ENCODE assay signal across 16 cellular contexts in genomic region chr9:127563579-127563978, GRCh38. TPM values are rescaled to one million over a fixed set of nuclear protein-coding genes. Genes with fewer than 3 reads are reported as not detected.
DNase-seq lines count a peak whose midpoint lies in the region; ATAC-seq, FAIRE-seq and TF ChIP-seq lines count a peak whose summit lies in the region.
"Had no signal": no experiment of that assay in that cellular context is flagged by ENCODE, and none has a peak within 500 bp of the region (broad histone marks: within the 10 kb centered on the region; RNA-seq: fewer than 3 reads in every experiment).

No MANE protein-coding gene starts in this region.

- H3K9me3 Mint-ChIP-seq in Caco-2 (ENCODE audit: unreplicated experiment): no peaks in the 10 kb centered on the region
- H3K9me3 Mint-ChIP-seq: activated naive CD8-positive, alpha-beta T cell treated with anti-CD3 and anti-CD28 coated beads, Interleukin-2, amount 50 U/mL, for 24 hours had no signal

- H3K27ac ChIP-seq in RWPE2 (ENCODE audit: poor library complexity, severe bottlenecking): peak overlapping the region; percentile 98
- peak overlapping the region; percentile 80 for H3K27ac ChIP-seq in keratinocyte (ENCODE audit: control insufficient read depth, insufficient read depth, low read length)
- peak overlapping the region; percentile 57 to 99 (median 85) for H3K27ac ChIP-seq in stomach

- peaks cover 14% of the 10 kb centered on the region for H3K4me1 Mint-ChIP-seq in Caco-2 (ENCODE audit: low read depth, unreplicated experiment)

- TF ChIP-seq CTCF in Caco-2 (IDR thresholded peaks at IDR 0.05; ENCODE audit: insufficient read depth in 1 of 2, low read depth in 1 of 2, low read length in 1 of 2, severe bottlenecking in 1 of 2, unreplicated experiment in 1 of 2) (no peak), RWPE2 (IDR thresholded peaks at IDR 0.05; ENCODE audit: poor library complexity, severe bottlenecking) (no peak), keratinocyte (optimal IDR thresholded peaks at IDR 0.05 in 1 of 3, IDR thresholded peaks at IDR 0.05 in 1 of 3, conservative IDR thresholded peaks at IDR 0.05 in 1 of 3; ENCODE audit: extremely low read depth in 1 of 3, insufficient read depth in 2 of 3, low read length in 3 of 3) (no peak), stomach (IDR thresholded peaks at IDR 0.05) (no peak)

- no peaks in the 10 kb centered on the region for H3K9me1 ChIP-seq in keratinocyte (ENCODE audit: control insufficient read depth, extremely low read depth, insufficient read depth, low read length)

- intact Hi-C loops in Caco-2 (cut with micrococcal nuclease; ENCODE audit: unreplicated experiment) (no loop called here), stomach (cut with DNase I; ENCODE audit: low total_unique reads) (no loop called here)

- ATAC-seq in RWPE2 (ENCODE audit: low read depth) (no peak), HG02763 (IDR thresholded peaks at IDR 0.05; ENCODE audit: unreplicated experiment) (no peak)
- ATAC-seq: activated naive CD8-positive, alpha-beta T cell treated with anti-CD3 and anti-CD28 coated beads, Interleukin-2, amount 50 U/mL, for 24 hours had no signal

- H4K20me1 ChIP-seq in keratinocyte (ENCODE audit: control insufficient read depth, extremely low read depth, insufficient read depth, low read length): peaks cover 12% of the 10 kb centered on the region

- peaks cover 56% of the 10 kb centered on the region for H3K36me3 Mint-ChIP-seq in Caco-2 (ENCODE audit: insufficient read depth, unreplicated experiment)

- H3K4me3 Mint-ChIP-seq in Caco-2 (ENCODE audit: unreplicated experiment): no peak overlapping the region
- H3K4me3 Mint-ChIP-seq: activated naive CD8-positive, alpha-beta T cell treated with anti-CD3 and anti-CD28 coated beads, Interleukin-2, amount 50 U/mL, for 24 hours had no signal

- peaks cover 93% of the 10 kb centered on the region for H3K79me2 ChIP-seq in keratinocyte (ENCODE audit: control insufficient read depth, insufficient read depth, low read length)

- H3K4me3 ChIP-seq in Caco-2 (ENCODE audit: low read depth, low read length): no peak overlapping the region
- no peak overlapping the region for H3K4me3 ChIP-seq in RWPE2 (ENCODE audit: severe bottlenecking)
- H3K4me3 ChIP-seq in keratinocyte (ENCODE audit: control insufficient read depth in 2 of 3, extremely low read depth in 1 of 3, insufficient read depth in 2 of 3, low read depth in 1 of 3, low read length in 3 of 3): no peak overlapping the region
- H3K4me3 ChIP-seq in stomach: peak overlapping the region in 1 of 4 donors; percentile 18

- no TSS peak for BruUV-seq in Caco-2 (replicated peaks; lab: Mats Ljungman, UMichigan)

- no peak overlapping the region for H2AFZ ChIP-seq in keratinocyte (ENCODE audit: control insufficient read depth, low read length)

- no peak for FAIRE-seq in keratinocyte (lab: Jason Lieb, UNC)
- FAIRE-seq in H54 (lab: Jason Lieb, UNC): no peak
- FAIRE-seq: G401.6, urothelium cell line had no signal

- TF ChIP-seq POLR2A in stomach (IDR thresholded peaks at IDR 0.05) (no peak), H54 (IDR thresholded peaks at IDR 0.05; ENCODE audit: low read depth, low read length) (no peak)

- H3K27ac Mint-ChIP-seq in Caco-2 (ENCODE audit: unreplicated experiment): peak overlapping the region; percentile 12
- H3K27ac Mint-ChIP-seq: activated naive CD8-positive, alpha-beta T cell treated with anti-CD3 and anti-CD28 coated beads, Interleukin-2, amount 50 U/mL, for 24 hours had no signal

- dilution Hi-C loops in keratinocyte (cut with MboI; ENCODE audit: extremely low pct_ligation_motif_present, low sequenced_read_pairs): no loop called here

- DNase-seq in Caco-2: no peak
- DNase-seq in RWPE2 (ENCODE audit: low spot score): no peak
- DNase-seq in keratinocyte (ENCODE audit: low read depth, low spot score): no peak
- DNase-seq in stomach: no peak
- DNase-seq in medulla oblongata (ENCODE audit: extremely low spot score): no peak
- no peak for DNase-seq in DMS 273 (lab: John Stamatoyannopoulos, UW; ENCODE audit: unreplicated experiment)
- no peak for DNase-seq in H54 (ENCODE audit: insufficient read length, low spot score)
- DNase-seq: activated naive CD8-positive, alpha-beta T cell treated with anti-CD3 and anti-CD28 coated beads, Interleukin-2, amount 50 U/mL, for 24 hours; activated T-cell treated with anti-CD3 and anti-CD28 coated beads for 4 hours; KBM-7; midbrain; NCI-H1436; occipital lobe had no signal

- TF ChIP-seq EP300 in stomach (IDR thresholded peaks at IDR 0.05): no peak

- H3K4me1 ChIP-seq in Caco-2 (peaks cover 31% of the 10 kb centered on the region), RWPE2 (ENCODE audit: insufficient read depth, poor library complexity, severe bottlenecking) (peaks cover 70% of the 10 kb centered on the region), keratinocyte (ENCODE audit: control insufficient read depth, extremely low read depth, insufficient read depth, low read length) (peaks cover 67% of the 10 kb centered on the region), stomach (peaks cover 75 to 87% (median 82%) of the 10 kb centered on the region in 4 donors)

- CTCF ChIA-PET in Caco-2 (lab: Charles Lee): no interaction called here

- H3K27me3 ChIP-seq in Caco-2 (replicated peaks; ENCODE audit: control insufficient read depth, insufficient read depth, low read length) (no peaks in the 10 kb centered on the region), RWPE2 (ENCODE audit: insufficient read depth, poor library complexity, severe bottlenecking) (no peaks in the 10 kb centered on the region), keratinocyte (ENCODE audit: control insufficient read depth, extremely low read depth, insufficient read depth, low read length) (no peaks in the 10 kb centered on the region), stomach (peaks cover 0 to 6% (median 0%) of the 10 kb centered on the region in 3 donors)

- H3K4me2 ChIP-seq in keratinocyte (ENCODE audit: control insufficient read depth, extremely low read depth, insufficient read depth, low read depth, low read length): no peak overlapping the region

- WGBS in stomach, 5 donors: 81 to 86% (median 84%) methylated on average over 13 of the region's 13 CpGs

- H3K9ac ChIP-seq in keratinocyte (ENCODE audit: control insufficient read depth, extremely low read depth, insufficient read depth, low read length): no peak overlapping the region

- H3K9me3 ChIP-seq in Caco-2 (no peaks in the 10 kb centered on the region), RWPE2 (ENCODE audit: severe bottlenecking) (no peaks in the 10 kb centered on the region), keratinocyte (ENCODE audit: control insufficient read depth, low read depth, low read length) (no peaks in the 10 kb centered on the region), stomach (no peaks in the 10 kb centered on the region)

- H3K27me3 Mint-ChIP-seq in Caco-2 (ENCODE audit: insufficient read depth, unreplicated experiment): no peaks in the 10 kb centered on the region
- H3K27me3 Mint-ChIP-seq: activated naive CD8-positive, alpha-beta T cell treated with anti-CD3 and anti-CD28 coated beads, Interleukin-2, amount 50 U/mL, for 24 hours had no signal

- POLR2A ChIA-PET in Caco-2 (lab: Charles Lee): no interaction called here

- H3K36me3 ChIP-seq in Caco-2 (ENCODE audit: control insufficient read depth, insufficient read depth, low read length): no peaks in the 10 kb centered on the region; the same call in 1 of the 2 replicates
- peaks cover 83% of the 10 kb centered on the region for H3K36me3 ChIP-seq in RWPE2 (ENCODE audit: low read depth)
- H3K36me3 ChIP-seq in keratinocyte (ENCODE audit: control insufficient read depth in 2 of 2, extremely low read depth in 1 of 2, insufficient read depth in 2 of 2, low read length in 2 of 2): peaks cover 34 to 60% of the 10 kb centered on the region in 2 experiments
- peaks cover 14 to 44% (median 32%) of the 10 kb centered on the region in 4 donors for H3K36me3 ChIP-seq in stomach

RNA-seq across cellular contexts. Expression of gene STXBP1, which starts 48.5 kb away (rescaled TPM):
- 5.5 and 6.7 TPM in 2 replicates for total RNA-seq in Caco-2 (2022)
- polyA plus RNA-seq in keratinocyte: 7.8 to 22.2 TPM (median 17.1 TPM) in 3 replicates
- polyA plus RNA-seq in keratinocyte (2011; ENCODE audit: low read depth): 19.1 TPM
- polyA plus RNA-seq in keratinocyte (2011; cell fraction: cytosol; rRNA removed): 26.8 and 30.2 TPM in 2 replicates
- polyA plus RNA-seq in keratinocyte (2011; cell fraction: nucleus; rRNA removed): 37.0 and 43.4 TPM in 2 replicates
- polyA plus RNA-seq in keratinocyte (2012; ENCODE audit: low replicate concordance): 22.7 and 30.0 TPM in 2 replicates
- 18.2 to 43.8 TPM (median 24.5 TPM) in 3 replicates for polyA minus RNA-seq in keratinocyte
- polyA minus RNA-seq in keratinocyte (2011; cell fraction: cytosol; rRNA and poly(A)+ RNA removed): 21.1 TPM
- polyA minus RNA-seq in keratinocyte (2011; cell fraction: nucleus; rRNA and poly(A)+ RNA removed): 16.2 and 26.9 TPM in 2 replicates
- total RNA-seq in stomach: 10 to 100 TPM; 14.9 to 77.7 (median 31.3) TPM
- polyA plus RNA-seq in stomach: 1 to 10 TPM; 5.2 to 8.7 (median 7.6) TPM
